Comparison of ENCODE assay signal across 1 cellular context in genomic region chr6:169233181-169233580, GRCh38.
TF ChIP-seq lines count a peak whose summit lies in the region.

No MANE protein-coding gene starts in this region.

TF ChIP-seq in HepG2, 621 proteins besides CTCF, POLR2A, EP300 and RAD21:
- TF ChIP-seq ZNF512B (CRISPR knock-in tag; IDR thresholded peaks at IDR 0.05; ENCODE audit: borderline replicate concordance), result no peak
- no peak for TF ChIP-seq WIZ (CRISPR knock-in tag; IDR thresholded peaks at IDR 0.05)
- TF ChIP-seq FOXA3 (CRISPR knock-in tag; IDR thresholded peaks at IDR 0.05), result no peak
- TF ChIP-seq ZNF646 (CRISPR knock-in tag; IDR thresholded peaks at IDR 0.05), result peak; percentile 58; the same call in 1 of the 2 replicates
- TF ChIP-seq ESRRA (CRISPR knock-in tag; IDR thresholded peaks at IDR 0.05; ENCODE audit: low read depth), result no peak
- peak; percentile 30; the same call in 1 of the 2 replicates for TF ChIP-seq MNT (IDR thresholded peaks at IDR 0.05)
- TF ChIP-seq ZNF224 (CRISPR knock-in tag; IDR thresholded peaks at IDR 0.05), result no peak
TF ChIP-seq in HepG2: peak in this region for 2.
